8 cellular contexts compared by ENCODE assay signal in the genomic region with DNA sequence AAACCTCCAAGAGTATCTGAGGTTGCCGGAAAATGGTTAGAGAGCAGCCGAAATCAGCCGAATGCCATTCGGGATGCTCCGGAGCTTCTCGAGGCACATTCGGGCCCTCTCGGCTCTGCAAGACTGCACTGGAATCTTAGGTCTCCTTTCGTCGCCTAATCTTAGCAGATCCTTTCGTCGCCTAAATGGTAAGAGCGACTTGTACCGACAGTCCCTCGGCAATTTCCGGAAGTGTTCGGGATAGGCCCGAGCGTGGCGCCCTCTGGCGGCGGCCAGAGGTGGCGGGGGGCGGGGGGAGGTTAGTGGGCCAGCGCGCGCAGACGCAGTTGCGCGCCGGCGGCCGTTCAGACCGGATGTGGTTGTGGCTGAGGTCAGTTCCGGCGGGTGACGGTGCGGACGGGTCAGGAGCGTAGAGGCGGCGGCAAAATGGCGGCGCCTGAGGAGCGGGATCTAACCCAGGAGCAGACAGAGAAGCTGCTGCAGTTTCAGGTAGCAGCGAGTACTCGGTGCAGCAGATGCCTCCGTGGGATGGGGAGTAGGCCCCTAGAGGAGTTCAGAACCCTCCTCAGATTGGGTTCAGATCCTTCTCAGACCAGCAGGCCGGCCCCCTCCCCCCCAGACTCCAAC. TPM values are rescaled to one million over a fixed set of nuclear protein-coding genes. Genes with fewer than 3 reads are reported as not detected.
DNase-seq lines count a peak whose midpoint lies in the region; ATAC-seq, FAIRE-seq and TF ChIP-seq lines count a peak whose summit lies in the region.

A gene with protein sequence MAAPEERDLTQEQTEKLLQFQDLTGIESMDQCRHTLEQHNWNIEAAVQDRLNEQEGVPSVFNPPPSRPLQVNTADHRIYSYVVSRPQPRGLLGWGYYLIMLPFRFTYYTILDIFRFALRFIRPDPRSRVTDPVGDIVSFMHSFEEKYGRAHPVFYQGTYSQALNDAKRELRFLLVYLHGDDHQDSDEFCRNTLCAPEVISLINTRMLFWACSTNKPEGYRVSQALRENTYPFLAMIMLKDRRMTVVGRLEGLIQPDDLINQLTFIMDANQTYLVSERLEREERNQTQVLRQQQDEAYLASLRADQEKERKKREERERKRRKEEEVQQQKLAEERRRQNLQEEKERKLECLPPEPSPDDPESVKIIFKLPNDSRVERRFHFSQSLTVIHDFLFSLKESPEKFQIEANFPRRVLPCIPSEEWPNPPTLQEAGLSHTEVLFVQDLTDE (plus strand): TSS at position 404 of the 627 bp plus-strand sequence. CDS start 23 bp downstream, at position 427.

- ATAC-seq in GM21825 (IDR thresholded peaks at IDR 0.05; ENCODE audit: unreplicated experiment) = peak; percentile 94
- peak; percentile 95 to 97 for ATAC-seq in activated T-cell treated with anti-CD3 and anti-CD28 coated beads, Interleukin-2, amount 50 U/mL, for 72 hours (replicated peaks in 1 of 2)

- H3K4me1 Mint-ChIP-seq in activated T-cell treated with anti-CD3 and anti-CD28 coated beads, Interleukin-2, amount 50 U/mL, for 72 hours (ENCODE audit: low read depth) = peaks cover 24% of the 10 kb centered on the region

- H2AFZ ChIP-seq in Karpas-422 (ENCODE audit: low read length) = peak within 1 kb of the TSS; percentile 92

- H3K9me2 ChIP-seq in Karpas-422 (replicated peaks; ENCODE audit: insufficient read depth, low read length) = no peaks in the 10 kb centered on the region

- H4K20me1 ChIP-seq in Karpas-422 (ENCODE audit: insufficient read depth, low read depth, low read length) = peaks cover under 1% of the 10 kb centered on the region; the same call in 1 of the 2 replicates

- H3K36me3 ChIP-seq in Karpas-422 (ENCODE audit: insufficient read depth, low read length) (peaks cover 3% of the 10 kb centered on the region; the same call in 1 of the 2 replicates), esophagus muscularis mucosa (peaks cover 0 to 2% (median under 1%) of the 10 kb centered on the region in 4 donors), muscle layer of duodenum (ENCODE audit: control insufficient read depth in 1 of 2, insufficient read depth in 2 of 2, low read length in 2 of 2) (peaks cover 0 to 11% of the 10 kb centered on the region in 2 donors)

- peaks cover 3 to 4% of the 10 kb centered on the region in 2 donors for H3K36me3 Mint-ChIP-seq in activated T-cell treated with anti-CD3 and anti-CD28 coated beads, Interleukin-2, amount 50 U/mL, for 72 hours (ENCODE audit: insufficient read depth in 2 of 2)

- H3K79me2 ChIP-seq in Karpas-422 (ENCODE audit: low read length) = peaks cover 46% of the 10 kb centered on the region

- H3K27ac Mint-ChIP-seq in activated T-cell treated with anti-CD3 and anti-CD28 coated beads, Interleukin-2, amount 50 U/mL, for 72 hours = peak within 1 kb of the TSS; percentile 95

- no peak for TF ChIP-seq EP300 in esophagus muscularis mucosa (IDR thresholded peaks at IDR 0.05)

- peak within 1 kb of the TSS; percentile 91 for H3K9ac ChIP-seq in Karpas-422 (ENCODE audit: low read length)

- H3K9me3 Mint-ChIP-seq in activated T-cell treated with anti-CD3 and anti-CD28 coated beads, Interleukin-2, amount 50 U/mL, for 72 hours = no peaks in the 10 kb centered on the region

- H3K27ac ChIP-seq in Karpas-422 (ENCODE audit: low read length) (peak within 1 kb of the TSS; percentile 41), esophagus muscularis mucosa (replicated peaks in 1 of 4) (peak within 1 kb of the TSS; percentile 95 to 99 (median 96)), muscle layer of duodenum (ENCODE audit: low read length) (peak within 1 kb of the TSS; percentile 98)

- peaks cover 20% of the 10 kb centered on the region for H3K4me1 ChIP-seq in Karpas-422 (ENCODE audit: low read length)
- peaks cover 26 to 48% (median 42%) of the 10 kb centered on the region in 4 donors for H3K4me1 ChIP-seq in esophagus muscularis mucosa
- peaks cover 0 to 19% of the 10 kb centered on the region in 2 donors for H3K4me1 ChIP-seq in muscle layer of duodenum (ENCODE audit: control insufficient read depth in 1 of 2, insufficient read depth in 2 of 2, low read length in 2 of 2)

- H3K27me3 ChIP-seq in Karpas-422 (ENCODE audit: low read length) = no peaks in the 10 kb centered on the region
- no peaks in the 10 kb centered on the region for H3K27me3 ChIP-seq in esophagus muscularis mucosa
- H3K27me3 ChIP-seq in muscle layer of duodenum (ENCODE audit: low read depth, low read length) = no peaks in the 10 kb centered on the region

- H3K4me3 Mint-ChIP-seq in activated T-cell treated with anti-CD3 and anti-CD28 coated beads, Interleukin-2, amount 50 U/mL, for 72 hours = peak within 1 kb of the TSS; percentile 88 to 98

- H3K9me3 ChIP-seq in Karpas-422 (ENCODE audit: low read length) = no peaks in the 10 kb centered on the region
- no peaks in the 10 kb centered on the region for H3K9me3 ChIP-seq in esophagus muscularis mucosa
- H3K9me3 ChIP-seq in muscle layer of duodenum (ENCODE audit: control insufficient read depth in 1 of 2, low read length in 2 of 2) = no peaks in the 10 kb centered on the region

- intact Hi-C loops in esophagus muscularis mucosa (cut with DNase I) = loop anchor here (1.0 to 5.0 kb wide), 2 partner anchors 32 to 94 kb away; a partner anchor contains a TSS

- DNase-seq in Daoy (ENCODE audit: low read depth) (peak; percentile 98), Karpas-422 (peak; percentile 98), RCC 7860 (ENCODE audit: low spot score) (peak; percentile 97), esophagus muscularis mucosa (ENCODE audit: extremely low spot score) (peak; percentile 100)
- peak; percentile 96 to 100 for DNase-seq in activated T-cell treated with anti-CD3 and anti-CD28 coated beads, Interleukin-2, amount 50 U/mL, for 72 hours
- peak; percentile 92 for DNase-seq in stimulated activated CD8-positive, alpha-beta memory T cell treated with anti-CD3 and anti-CD28 coated beads, Interleukin-7, amount 100 ng/mL, for 4 hours (ENCODE audit: low read depth in 2 of 2)

- 0% methylated on average over 29 of the region's 49 CpGs for WGBS in esophagus muscularis mucosa

- H3K27me3 Mint-ChIP-seq in activated T-cell treated with anti-CD3 and anti-CD28 coated beads, Interleukin-2, amount 50 U/mL, for 72 hours (ENCODE audit: low read depth) = no peaks in the 10 kb centered on the region

- peak in 2 of 3 experiments; percentile 98 to 99 for TF ChIP-seq CTCF in esophagus muscularis mucosa (IDR thresholded peaks at IDR 0.05)

- peak; percentile 81 for TF ChIP-seq POLR2A in esophagus muscularis mucosa (IDR thresholded peaks at IDR 0.05; ENCODE audit: low read depth)

- FAIRE-seq in RCC 7860 (lab: Jason Lieb, UNC) = peak; percentile 88

- peak within 1 kb of the TSS; percentile 88 for H3K4me2 ChIP-seq in Karpas-422 (ENCODE audit: low read depth, low read length, poor library complexity, severe bottlenecking)

- H3K4me3 ChIP-seq in Karpas-422 (ENCODE audit: low read length) (peak within 1 kb of the TSS; percentile 92), esophagus muscularis mucosa (peak within 1 kb of the TSS; percentile 85 to 97 (median 88)), muscle layer of duodenum (ENCODE audit: low read depth in 1 of 2, low read length in 2 of 2) (peak within 1 kb of the TSS; percentile 85 to 98)

RNA-seq across cellular contexts. Expression of the gene that starts here (rescaled TPM):
- total RNA-seq in Daoy (2014; rRNA removed; shearing (Covaris generic)) = 45.9 and 49.2 TPM in 2 replicates
- 22.9 and 37.5 TPM in 2 replicates for total RNA-seq in Karpas-422 (2014; rRNA removed; shearing (Covaris generic); ENCODE audit: low replicate concordance)
- total RNA-seq in activated T-cell treated with anti-CD3 and anti-CD28 coated beads, Interleukin-2, amount 50 U/mL, for 72 hours = 10 to 100 TPM; 44.8 to 45.0 TPM
- total RNA-seq in esophagus muscularis mucosa = 10 to 100 TPM; 21.2 to 27.3 (median 23.9) TPM

Comparison
In these comparisons a context has a peak if more than half of its experiments do, and no peak if none do; other contexts are left out.
1. Peak in every context shown above with its lines: DNase-seq, ATAC-seq, H3K4me3 ChIP-seq and H3K27ac ChIP-seq.
2. H3K27ac ChIP-seq: peak in every context shown above with its lines; median percentile 98 in muscle layer of duodenum; 96 in esophagus muscularis mucosa; 41 in Karpas-422.